1 cellular context compared by ENCODE assay signal in the genomic region with DNA sequence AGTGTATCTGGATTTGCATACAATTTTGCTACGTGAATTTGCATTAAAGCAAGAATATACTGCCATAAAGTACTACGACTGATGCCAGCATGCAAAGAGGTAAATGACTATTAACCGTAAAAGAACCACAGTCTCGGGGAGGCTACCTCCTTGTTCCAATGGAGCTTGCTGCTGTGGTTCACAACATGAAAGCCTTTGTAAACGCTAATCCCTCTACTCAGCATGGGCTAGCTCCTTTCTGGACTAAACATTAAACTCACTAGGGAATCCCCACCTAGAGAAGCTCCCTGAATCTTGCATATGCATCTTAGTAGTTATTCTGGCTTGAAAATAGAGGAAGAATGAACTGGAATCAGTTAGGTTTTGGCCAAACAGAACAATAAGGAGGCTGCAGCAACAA.
A peak's percentile ranks its signal among the peaks of the same experiment; 100 is the strongest.
TF ChIP-seq lines count a peak whose summit lies in the region.

No MANE protein-coding gene starts in this region.

TF ChIP-seq in GM23338, 12 proteins besides CTCF, POLR2A, EP300 and RAD21 (continued from another document):
- TF ChIP-seq, protein P1, sequence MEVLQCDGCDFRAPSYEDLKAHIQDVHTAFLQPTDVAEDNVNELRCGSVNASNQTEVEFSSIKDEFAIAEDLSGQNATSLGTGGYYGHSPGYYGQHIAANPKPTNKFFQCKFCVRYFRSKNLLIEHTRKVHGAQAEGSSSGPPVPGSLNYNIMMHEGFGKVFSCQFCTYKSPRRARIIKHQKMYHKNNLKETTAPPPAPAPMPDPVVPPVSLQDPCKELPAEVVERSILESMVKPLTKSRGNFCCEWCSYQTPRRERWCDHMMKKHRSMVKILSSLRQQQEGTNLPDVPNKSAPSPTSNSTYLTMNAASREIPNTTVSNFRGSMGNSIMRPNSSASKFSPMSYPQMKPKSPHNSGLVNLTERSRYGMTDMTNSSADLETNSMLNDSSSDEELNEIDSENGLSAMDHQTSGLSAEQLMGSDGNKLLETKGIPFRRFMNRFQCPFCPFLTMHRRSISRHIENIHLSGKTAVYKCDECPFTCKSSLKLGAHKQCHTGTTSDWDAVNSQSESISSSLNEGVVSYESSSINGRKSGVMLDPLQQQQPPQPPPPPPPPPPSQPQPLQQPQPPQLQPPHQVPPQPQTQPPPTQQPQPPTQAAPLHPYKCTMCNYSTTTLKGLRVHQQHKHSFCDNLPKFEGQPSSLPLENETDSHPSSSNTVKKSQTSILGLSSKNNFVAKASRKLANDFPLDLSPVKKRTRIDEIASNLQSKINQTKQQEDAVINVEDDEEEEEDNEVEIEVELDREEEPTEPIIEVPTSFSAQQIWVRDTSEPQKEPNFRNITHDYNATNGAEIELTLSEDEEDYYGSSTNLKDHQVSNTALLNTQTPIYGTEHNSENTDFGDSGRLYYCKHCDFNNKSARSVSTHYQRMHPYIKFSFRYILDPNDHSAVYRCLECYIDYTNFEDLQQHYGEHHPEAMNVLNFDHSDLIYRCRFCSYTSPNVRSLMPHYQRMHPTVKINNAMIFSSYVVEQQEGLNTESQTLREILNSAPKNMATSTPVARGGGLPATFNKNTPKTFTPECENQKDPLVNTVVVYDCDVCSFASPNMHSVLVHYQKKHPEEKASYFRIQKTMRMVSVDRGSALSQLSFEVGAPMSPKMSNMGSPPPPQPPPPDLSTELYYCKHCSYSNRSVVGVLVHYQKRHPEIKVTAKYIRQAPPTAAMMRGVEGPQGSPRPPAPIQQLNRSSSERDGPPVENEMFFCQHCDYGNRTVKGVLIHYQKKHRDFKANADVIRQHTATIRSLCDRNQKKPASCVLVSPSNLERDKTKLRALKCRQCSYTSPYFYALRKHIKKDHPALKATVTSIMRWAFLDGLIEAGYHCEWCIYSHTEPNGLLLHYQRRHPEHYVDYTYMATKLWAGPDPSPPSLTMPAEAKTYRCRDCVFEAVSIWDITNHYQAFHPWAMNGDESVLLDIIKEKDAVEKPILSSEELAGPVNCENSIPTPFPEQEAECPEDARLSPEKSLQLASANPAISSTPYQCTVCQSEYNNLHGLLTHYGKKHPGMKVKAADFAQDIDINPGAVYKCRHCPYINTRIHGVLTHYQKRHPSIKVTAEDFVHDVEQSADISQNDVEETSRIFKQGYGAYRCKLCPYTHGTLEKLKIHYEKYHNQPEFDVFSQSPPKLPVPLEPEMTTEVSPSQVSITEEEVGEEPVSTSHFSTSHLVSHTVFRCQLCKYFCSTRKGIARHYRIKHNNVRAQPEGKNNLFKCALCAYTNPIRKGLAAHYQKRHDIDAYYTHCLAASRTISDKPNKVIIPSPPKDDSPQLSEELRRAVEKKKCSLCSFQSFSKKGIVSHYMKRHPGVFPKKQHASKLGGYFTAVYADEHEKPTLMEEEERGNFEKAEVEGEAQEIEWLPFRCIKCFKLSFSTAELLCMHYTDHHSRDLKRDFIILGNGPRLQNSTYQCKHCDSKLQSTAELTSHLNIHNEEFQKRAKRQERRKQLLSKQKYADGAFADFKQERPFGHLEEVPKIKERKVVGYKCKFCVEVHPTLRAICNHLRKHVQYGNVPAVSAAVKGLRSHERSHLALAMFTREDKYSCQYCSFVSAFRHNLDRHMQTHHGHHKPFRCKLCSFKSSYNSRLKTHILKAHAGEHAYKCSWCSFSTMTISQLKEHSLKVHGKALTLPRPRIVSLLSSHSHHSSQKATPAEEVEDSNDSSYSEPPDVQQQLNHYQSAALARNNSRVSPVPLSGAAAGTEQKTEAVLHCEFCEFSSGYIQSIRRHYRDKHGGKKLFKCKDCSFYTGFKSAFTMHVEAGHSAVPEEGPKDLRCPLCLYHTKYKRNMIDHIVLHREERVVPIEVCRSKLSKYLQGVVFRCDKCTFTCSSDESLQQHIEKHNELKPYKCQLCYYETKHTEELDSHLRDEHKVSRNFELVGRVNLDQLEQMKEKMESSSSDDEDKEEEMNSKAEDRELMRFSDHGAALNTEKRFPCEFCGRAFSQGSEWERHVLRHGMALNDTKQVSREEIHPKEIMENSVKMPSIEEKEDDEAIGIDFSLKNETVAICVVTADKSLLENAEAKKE (CRISPR knock-in tag; IDR thresholded peaks at IDR 0.05), result peak; percentile 58; the same call in 1 of the 2 replicates
- no peak for TF ChIP-seq JUNB (IDR thresholded peaks at IDR 0.05; ENCODE audit: unreplicated experiment)
